25 cellular contexts compared by ENCODE assay signal in genomic region chr2:144936442-144936841, GRCh38.
DNase-seq lines count a peak whose midpoint lies in the region; ATAC-seq and TF ChIP-seq lines count a peak whose summit lies in the region.
"Had no signal": no experiment of that assay in that cellular context is flagged by ENCODE, and none has a peak within 500 bp of the region (broad histone marks: within the 10 kb centered on the region; RNA-seq: fewer than 3 reads in every experiment).

No MANE protein-coding gene starts in this region.

- no peak overlapping the region for H3K9ac ChIP-seq in adipocyte (ENCODE audit: low read length)
- no peak overlapping the region for H3K9ac ChIP-seq in smooth muscle cell (ENCODE audit: low read depth)
- H3K9ac ChIP-seq: BLaER1 had no signal

- TF ChIP-seq CTCF in left ventricle myocardium inferior (IDR thresholded peaks at IDR 0.05; ENCODE audit: borderline replicate concordance): no peak
- TF ChIP-seq CTCF in smooth muscle cell (IDR thresholded peaks at IDR 0.05; ENCODE audit: borderline replicate concordance, insufficient read depth, poor library complexity, severe bottlenecking): no peak
- TF ChIP-seq CTCF in CD14-positive monocyte (IDR thresholded peaks at IDR 0.05): no peak

- H3K9me3 ChIP-seq in adipocyte (ENCODE audit: control insufficient read depth, low read length): no peaks in the 10 kb centered on the region
- no peaks in the 10 kb centered on the region for H3K9me3 ChIP-seq in left ventricle myocardium inferior (replicated peaks)
- no peaks in the 10 kb centered on the region for H3K9me3 ChIP-seq in smooth muscle cell (replicated peaks; ENCODE audit: low read depth)
- H3K9me3 ChIP-seq: BLaER1, Caco-2, transverse colon had no signal

- no peaks in the 10 kb centered on the region for H4K20me1 ChIP-seq in smooth muscle cell (ENCODE audit: low read depth)
- H4K20me1 ChIP-seq: BLaER1 had no signal

- peak overlapping the region; percentile 74 for H3K4me2 ChIP-seq in smooth muscle cell
- H3K4me2 ChIP-seq: BLaER1 had no signal

- H3K4me3 Mint-ChIP-seq in CD14-positive monocyte: no peak overlapping the region
- H3K4me3 Mint-ChIP-seq: activated CD8-positive, alpha-beta T cell treated with anti-CD3 and anti-CD28 coated beads for 36 hours; HFFc6; stimulated activated naive CD8-positive, alpha-beta T cell treated with anti-CD3 and anti-CD28 coated beads, Interleukin-15, amount 100 ng/mL, for 72 hours; T-helper 1 cell treated with Interleukin-12 subunit alpha and Interleukin-12 subunit beta and Interleukin-4 antibody, amounts not matched to agents 30 μg/mL and 1 μg/mL, for 36 hours had no signal

- H3K4me1 ChIP-seq in adipocyte (ENCODE audit: control insufficient read depth, insufficient read depth, low read length): peaks cover 33% of the 10 kb centered on the region
- peaks cover 37% of the 10 kb centered on the region for H3K4me1 ChIP-seq in left ventricle myocardium inferior
- H3K4me1 ChIP-seq in smooth muscle cell (ENCODE audit: low read depth): peaks cover 17% of the 10 kb centered on the region
- H3K4me1 ChIP-seq: Caco-2 had no signal

- no peaks in the 10 kb centered on the region for H3K79me2 ChIP-seq in smooth muscle cell (ENCODE audit: low read depth)

- no peak overlapping the region for H3K27ac Mint-ChIP-seq in CD14-positive monocyte
- H3K27ac Mint-ChIP-seq: activated CD8-positive, alpha-beta T cell treated with anti-CD3 and anti-CD28 coated beads for 36 hours; activated naive CD4-positive, alpha-beta T cell treated with anti-CD3 and anti-CD28 coated beads, Interleukin-2, amount 50 U/mL, for 72 hours; activated T-helper 2 cell treated with anti-CD3 and anti-CD28 coated beads, Interferon-gamma antibody, Interleukin-2, Interleukin-4, amounts not matched to agents 10 μg/mL and 5 μg/mL and 100 μg/mL, durations not matched to agents 14 hours and 24 hours and 36 hours; HFFc6; progenitor cell of endocrine pancreas; stimulated activated naive CD8-positive, alpha-beta T cell treated with anti-CD3 and anti-CD28 coated beads, Interleukin-15, amount 100 ng/mL, for 72 hours; T-helper 1 cell treated with Interleukin-12 subunit alpha and Interleukin-12 subunit beta and Interleukin-4 antibody, amounts not matched to agents 30 μg/mL and 1 μg/mL, for 36 hours had no signal

- H3K27me3 ChIP-seq in adipocyte (replicated peaks; ENCODE audit: control insufficient read depth, insufficient read depth, low read length): no peaks in the 10 kb centered on the region
- H3K27me3 ChIP-seq in left ventricle myocardium inferior (ENCODE audit: low read depth): no peaks in the 10 kb centered on the region
- no peaks in the 10 kb centered on the region for H3K27me3 ChIP-seq in smooth muscle cell (ENCODE audit: low read depth)
- H3K27me3 ChIP-seq: BLaER1, foreskin keratinocyte, transverse colon had no signal

- peaks cover 11% of the 10 kb centered on the region for H3F3A ChIP-seq in smooth muscle cell (ENCODE audit: low read depth)

- DNase-seq in DMS114 treated with DMSO at 0.1 percent for 48 hours (lab: John Stamatoyannopoulos, UW; ENCODE audit: unreplicated experiment) (peak; percentile 22), adipocyte (ENCODE audit: low read depth) (peak; percentile 25), left ventricle myocardium inferior (no peak), smooth muscle cell (lab: John Stamatoyannopoulos, UW; ENCODE audit: unreplicated experiment) (no peak), CD14-positive monocyte (ENCODE audit: low spot score) (no peak), OCI-M1 (lab: John Stamatoyannopoulos, UW) (no peak)
- DNase-seq: activated CD4-positive, alpha-beta T cell treated with anti-CD3 and anti-CD28 coated beads for 1 hour; activated CD8-positive, alpha-beta T cell treated with anti-CD3 and anti-CD28 coated beads for 36 hours; Caco-2; effector CD4-positive, alpha-beta T cell; foreskin keratinocyte; HFFc6; Karpas-422; kidney glomerular epithelial cell; NCI-H1436; NCI-H345; stimulated activated naive CD8-positive, alpha-beta T cell treated with anti-CD3 and anti-CD28 coated beads, Interleukin-15, amount 100 ng/mL, for 72 hours; transverse colon had no signal

- H3K27ac ChIP-seq in left ventricle myocardium inferior (replicated peaks): peak overlapping the region; percentile 84
- peak overlapping the region; percentile 66 for H3K27ac ChIP-seq in smooth muscle cell (ENCODE audit: low read depth)
- H3K27ac ChIP-seq: BLaER1, foreskin keratinocyte had no signal

- ATAC-seq in HG03342 (IDR thresholded peaks at IDR 0.05; ENCODE audit: unreplicated experiment): no peak
- ATAC-seq: activated CD8-positive, alpha-beta T cell treated with anti-CD3 and anti-CD28 coated beads for 36 hours; activated naive CD4-positive, alpha-beta T cell treated with anti-CD3 and anti-CD28 coated beads, Interleukin-2, amount 50 U/mL, for 72 hours; foreskin keratinocyte; HepG2; stimulated activated naive CD8-positive, alpha-beta T cell treated with anti-CD3 and anti-CD28 coated beads, Interleukin-15, amount 100 ng/mL, for 72 hours had no signal

- peaks cover 0 to 6% (median 0%) of the 10 kb centered on the region in 7 donors for H3K9me3 Mint-ChIP-seq in CD14-positive monocyte
- H3K9me3 Mint-ChIP-seq: activated CD8-positive, alpha-beta T cell treated with anti-CD3 and anti-CD28 coated beads for 36 hours; activated naive CD4-positive, alpha-beta T cell treated with anti-CD3 and anti-CD28 coated beads, Interleukin-2, amount 50 U/mL, for 72 hours; activated T-helper 2 cell treated with anti-CD3 and anti-CD28 coated beads, Interferon-gamma antibody, Interleukin-2, Interleukin-4, amounts not matched to agents 10 μg/mL and 5 μg/mL and 100 μg/mL, durations not matched to agents 14 hours and 24 hours and 36 hours; HFFc6; T-helper 1 cell treated with Interleukin-12 subunit alpha and Interleukin-12 subunit beta and Interleukin-4 antibody, amounts not matched to agents 30 μg/mL and 1 μg/mL, for 36 hours had no signal

- H2AFZ ChIP-seq in smooth muscle cell (ENCODE audit: low read depth): no peak overlapping the region

- peaks cover 17% of the 10 kb centered on the region for H3K4me1 Mint-ChIP-seq in CD14-positive monocyte
- H3K4me1 Mint-ChIP-seq: stimulated activated naive CD8-positive, alpha-beta T cell treated with anti-CD3 and anti-CD28 coated beads, Interleukin-15, amount 100 ng/mL, for 72 hours had no signal

- no peaks in the 10 kb centered on the region for H3K36me3 Mint-ChIP-seq in CD14-positive monocyte
- H3K36me3 Mint-ChIP-seq: activated naive CD4-positive, alpha-beta T cell treated with anti-CD3 and anti-CD28 coated beads, Interleukin-2, amount 50 U/mL, for 72 hours had no signal

- H3K4me3 ChIP-seq in adipocyte (ENCODE audit: low read length): no peak overlapping the region
- H3K4me3 ChIP-seq in left ventricle myocardium inferior: no peak overlapping the region
- H3K4me3 ChIP-seq in smooth muscle cell: no peak overlapping the region
- H3K4me3 ChIP-seq: BLaER1, transverse colon had no signal

- intact Hi-C loops in left ventricle myocardium inferior (cut with micrococcal nuclease): no loop called here
- intact Hi-C loops in CD14-positive monocyte (cut with micrococcal nuclease): no loop called here

- no peaks in the 10 kb centered on the region for H3K27me3 Mint-ChIP-seq in CD14-positive monocyte (ENCODE audit: low read depth in 3 of 3)
- H3K27me3 Mint-ChIP-seq: progenitor cell of endocrine pancreas had no signal

- H3K36me3 ChIP-seq in adipocyte (ENCODE audit: control insufficient read depth, insufficient read depth, low read length, severe bottlenecking): no peaks in the 10 kb centered on the region
- no peaks in the 10 kb centered on the region for H3K36me3 ChIP-seq in left ventricle myocardium inferior
- no peaks in the 10 kb centered on the region for H3K36me3 ChIP-seq in smooth muscle cell (ENCODE audit: low read depth)
- H3K36me3 ChIP-seq: BLaER1, transverse colon had no signal

- WGBS in smooth muscle cell (ENCODE audit: low lambda C conversion rate): 98% methylated on average over 4 of the region's 4 CpGs

Comparison
In these comparisons a context has a peak if more than half of its experiments do, and no peak if none do; other contexts are left out.
1. DNase-seq: peak in DMS114 treated with DMSO at 0.1 percent for 48 hours (single experiment) and adipocyte (single experiment); none in left ventricle myocardium inferior (single experiment), smooth muscle cell (single experiment), CD14-positive monocyte (single experiment) and OCI-M1 (single experiment).